In the genomic region with DNA sequence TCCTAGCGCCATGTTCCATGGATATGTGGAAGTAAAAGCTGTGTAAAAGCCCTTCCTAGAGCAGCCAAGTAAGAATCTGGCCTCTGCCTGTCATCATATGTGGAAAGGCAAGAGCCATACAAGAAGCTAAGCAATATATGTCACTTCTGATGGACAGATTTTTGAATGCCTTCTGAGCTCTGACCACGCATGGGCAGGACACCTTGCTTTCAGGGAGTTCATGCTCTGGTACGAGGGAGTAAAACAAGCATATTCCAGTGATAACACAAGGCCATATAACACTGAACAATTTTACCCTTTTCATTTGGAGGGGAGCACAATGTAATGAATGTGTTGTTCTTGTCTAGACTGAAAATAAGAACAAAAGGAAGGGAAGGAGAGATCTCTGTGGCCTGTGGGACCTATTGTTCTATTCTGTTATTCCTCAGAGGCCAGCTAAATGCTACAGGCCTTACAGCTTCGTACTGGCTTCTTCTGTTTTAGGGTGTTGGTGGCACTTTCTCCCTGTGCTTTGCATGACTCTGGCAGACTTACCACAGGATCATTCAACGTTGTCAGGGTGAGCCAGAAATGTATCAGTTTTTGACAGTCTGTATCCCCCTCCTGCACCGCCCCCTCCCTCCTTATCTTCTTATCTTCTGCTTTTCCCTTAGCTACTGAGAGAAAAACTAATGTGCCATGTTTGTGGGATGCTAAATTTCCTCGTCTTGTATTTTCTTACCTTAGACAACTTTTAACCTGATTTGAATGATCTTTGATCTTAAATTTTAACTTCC, we compare ENCODE assay signal across 1 cellular context.
TF ChIP-seq lines count a peak whose summit lies in the region.

No MANE protein-coding gene starts in this region.

TF ChIP-seq in GM12878, 131 proteins besides CTCF, POLR2A, EP300 and RAD21 (continued from another document):
- TF ChIP-seq, protein P1, sequence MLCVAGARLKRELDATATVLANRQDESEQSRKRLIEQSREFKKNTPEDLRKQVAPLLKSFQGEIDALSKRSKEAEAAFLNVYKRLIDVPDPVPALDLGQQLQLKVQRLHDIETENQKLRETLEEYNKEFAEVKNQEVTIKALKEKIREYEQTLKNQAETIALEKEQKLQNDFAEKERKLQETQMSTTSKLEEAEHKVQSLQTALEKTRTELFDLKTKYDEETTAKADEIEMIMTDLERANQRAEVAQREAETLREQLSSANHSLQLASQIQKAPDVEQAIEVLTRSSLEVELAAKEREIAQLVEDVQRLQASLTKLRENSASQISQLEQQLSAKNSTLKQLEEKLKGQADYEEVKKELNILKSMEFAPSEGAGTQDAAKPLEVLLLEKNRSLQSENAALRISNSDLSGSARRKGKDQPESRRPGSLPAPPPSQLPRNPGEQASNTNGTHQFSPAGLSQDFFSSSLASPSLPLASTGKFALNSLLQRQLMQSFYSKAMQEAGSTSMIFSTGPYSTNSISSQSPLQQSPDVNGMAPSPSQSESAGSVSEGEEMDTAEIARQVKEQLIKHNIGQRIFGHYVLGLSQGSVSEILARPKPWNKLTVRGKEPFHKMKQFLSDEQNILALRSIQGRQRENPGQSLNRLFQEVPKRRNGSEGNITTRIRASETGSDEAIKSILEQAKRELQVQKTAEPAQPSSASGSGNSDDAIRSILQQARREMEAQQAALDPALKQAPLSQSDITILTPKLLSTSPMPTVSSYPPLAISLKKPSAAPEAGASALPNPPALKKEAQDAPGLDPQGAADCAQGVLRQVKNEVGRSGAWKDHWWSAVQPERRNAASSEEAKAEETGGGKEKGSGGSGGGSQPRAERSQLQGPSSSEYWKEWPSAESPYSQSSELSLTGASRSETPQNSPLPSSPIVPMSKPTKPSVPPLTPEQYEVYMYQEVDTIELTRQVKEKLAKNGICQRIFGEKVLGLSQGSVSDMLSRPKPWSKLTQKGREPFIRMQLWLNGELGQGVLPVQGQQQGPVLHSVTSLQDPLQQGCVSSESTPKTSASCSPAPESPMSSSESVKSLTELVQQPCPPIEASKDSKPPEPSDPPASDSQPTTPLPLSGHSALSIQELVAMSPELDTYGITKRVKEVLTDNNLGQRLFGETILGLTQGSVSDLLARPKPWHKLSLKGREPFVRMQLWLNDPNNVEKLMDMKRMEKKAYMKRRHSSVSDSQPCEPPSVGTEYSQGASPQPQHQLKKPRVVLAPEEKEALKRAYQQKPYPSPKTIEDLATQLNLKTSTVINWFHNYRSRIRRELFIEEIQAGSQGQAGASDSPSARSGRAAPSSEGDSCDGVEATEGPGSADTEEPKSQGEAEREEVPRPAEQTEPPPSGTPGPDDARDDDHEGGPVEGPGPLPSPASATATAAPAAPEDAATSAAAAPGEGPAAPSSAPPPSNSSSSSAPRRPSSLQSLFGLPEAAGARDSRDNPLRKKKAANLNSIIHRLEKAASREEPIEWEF (IDR thresholded peaks at IDR 0.05; ENCODE audit: insufficient replicate concordance, low read depth, low read length): no peak
- TF ChIP-seq, protein P2, sequence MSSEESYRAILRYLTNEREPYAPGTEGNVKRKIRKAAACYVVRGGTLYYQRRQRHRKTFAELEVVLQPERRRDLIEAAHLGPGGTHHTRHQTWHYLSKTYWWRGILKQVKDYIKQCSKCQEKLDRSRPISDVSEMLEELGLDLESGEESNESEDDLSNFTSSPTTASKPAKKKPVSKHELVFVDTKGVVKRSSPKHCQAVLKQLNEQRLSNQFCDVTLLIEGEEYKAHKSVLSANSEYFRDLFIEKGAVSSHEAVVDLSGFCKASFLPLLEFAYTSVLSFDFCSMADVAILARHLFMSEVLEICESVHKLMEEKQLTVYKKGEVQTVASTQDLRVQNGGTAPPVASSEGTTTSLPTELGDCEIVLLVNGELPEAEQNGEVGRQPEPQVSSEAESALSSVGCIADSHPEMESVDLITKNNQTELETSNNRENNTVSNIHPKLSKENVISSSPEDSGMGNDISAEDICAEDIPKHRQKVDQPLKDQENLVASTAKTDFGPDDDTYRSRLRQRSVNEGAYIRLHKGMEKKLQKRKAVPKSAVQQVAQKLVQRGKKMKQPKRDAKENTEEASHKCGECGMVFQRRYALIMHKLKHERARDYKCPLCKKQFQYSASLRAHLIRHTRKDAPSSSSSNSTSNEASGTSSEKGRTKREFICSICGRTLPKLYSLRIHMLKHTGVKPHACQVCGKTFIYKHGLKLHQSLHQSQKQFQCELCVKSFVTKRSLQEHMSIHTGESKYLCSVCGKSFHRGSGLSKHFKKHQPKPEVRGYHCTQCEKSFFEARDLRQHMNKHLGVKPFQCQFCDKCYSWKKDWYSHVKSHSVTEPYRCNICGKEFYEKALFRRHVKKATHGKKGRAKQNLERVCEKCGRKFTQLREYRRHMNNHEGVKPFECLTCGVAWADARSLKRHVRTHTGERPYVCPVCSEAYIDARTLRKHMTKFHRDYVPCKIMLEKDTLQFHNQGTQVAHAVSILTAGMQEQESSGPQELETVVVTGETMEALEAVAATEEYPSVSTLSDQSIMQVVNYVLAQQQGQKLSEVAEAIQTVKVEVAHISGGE (CRISPR knock-in tag; IDR thresholded peaks at IDR 0.05): no peak
- no peak for TF ChIP-seq STAT3 (IDR thresholded peaks at IDR 0.05; ENCODE audit: low read depth, low read length)
- TF ChIP-seq HCFC1 (IDR thresholded peaks at IDR 0.05; ENCODE audit: low read length): no peak
- TF ChIP-seq, protein P3, sequence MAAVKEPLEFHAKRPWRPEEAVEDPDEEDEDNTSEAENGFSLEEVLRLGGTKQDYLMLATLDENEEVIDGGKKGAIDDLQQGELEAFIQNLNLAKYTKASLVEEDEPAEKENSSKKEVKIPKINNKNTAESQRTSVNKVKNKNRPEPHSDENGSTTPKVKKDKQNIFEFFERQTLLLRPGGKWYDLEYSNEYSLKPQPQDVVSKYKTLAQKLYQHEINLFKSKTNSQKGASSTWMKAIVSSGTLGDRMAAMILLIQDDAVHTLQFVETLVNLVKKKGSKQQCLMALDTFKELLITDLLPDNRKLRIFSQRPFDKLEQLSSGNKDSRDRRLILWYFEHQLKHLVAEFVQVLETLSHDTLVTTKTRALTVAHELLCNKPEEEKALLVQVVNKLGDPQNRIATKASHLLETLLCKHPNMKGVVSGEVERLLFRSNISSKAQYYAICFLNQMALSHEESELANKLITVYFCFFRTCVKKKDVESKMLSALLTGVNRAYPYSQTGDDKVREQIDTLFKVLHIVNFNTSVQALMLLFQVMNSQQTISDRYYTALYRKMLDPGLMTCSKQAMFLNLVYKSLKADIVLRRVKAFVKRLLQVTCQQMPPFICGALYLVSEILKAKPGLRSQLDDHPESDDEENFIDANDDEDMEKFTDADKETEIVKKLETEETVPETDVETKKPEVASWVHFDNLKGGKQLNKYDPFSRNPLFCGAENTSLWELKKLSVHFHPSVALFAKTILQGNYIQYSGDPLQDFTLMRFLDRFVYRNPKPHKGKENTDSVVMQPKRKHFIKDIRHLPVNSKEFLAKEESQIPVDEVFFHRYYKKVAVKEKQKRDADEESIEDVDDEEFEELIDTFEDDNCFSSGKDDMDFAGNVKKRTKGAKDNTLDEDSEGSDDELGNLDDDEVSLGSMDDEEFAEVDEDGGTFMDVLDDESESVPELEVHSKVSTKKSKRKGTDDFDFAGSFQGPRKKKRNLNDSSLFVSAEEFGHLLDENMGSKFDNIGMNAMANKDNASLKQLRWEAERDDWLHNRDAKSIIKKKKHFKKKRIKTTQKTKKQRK (IDR thresholded peaks at IDR 0.05; ENCODE audit: low read depth, low read length): no peak
- TF ChIP-seq EED (IDR thresholded peaks at IDR 0.05; ENCODE audit: low read depth): no peak
